Comparison of ENCODE assay signal across 1 cellular context in the genomic region with DNA sequence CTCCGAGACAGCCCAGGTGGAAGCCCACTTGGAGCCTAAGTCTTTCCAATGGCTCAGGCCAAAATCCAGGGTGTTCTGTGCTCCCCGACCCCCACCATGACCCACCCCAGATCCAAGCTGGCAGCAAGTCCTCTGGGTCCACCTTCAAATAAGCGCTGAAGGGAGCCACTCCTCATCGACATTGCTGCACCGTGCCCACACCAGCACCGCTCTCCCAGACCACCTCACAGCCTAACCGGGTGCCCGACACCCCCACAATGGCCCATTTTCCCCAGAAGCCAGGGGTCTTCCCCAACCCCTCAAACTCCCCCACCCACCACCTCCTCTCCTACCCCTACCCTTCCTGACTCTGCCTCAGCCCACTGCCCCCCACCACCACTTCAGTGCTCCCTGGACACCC.
TF ChIP-seq lines count a peak whose summit lies in the region.

No MANE protein-coding gene starts in this region.

TF ChIP-seq in GM23338, 12 proteins besides CTCF, POLR2A, EP300 and RAD21 (continued from another document):
- TF ChIP-seq, protein P1, sequence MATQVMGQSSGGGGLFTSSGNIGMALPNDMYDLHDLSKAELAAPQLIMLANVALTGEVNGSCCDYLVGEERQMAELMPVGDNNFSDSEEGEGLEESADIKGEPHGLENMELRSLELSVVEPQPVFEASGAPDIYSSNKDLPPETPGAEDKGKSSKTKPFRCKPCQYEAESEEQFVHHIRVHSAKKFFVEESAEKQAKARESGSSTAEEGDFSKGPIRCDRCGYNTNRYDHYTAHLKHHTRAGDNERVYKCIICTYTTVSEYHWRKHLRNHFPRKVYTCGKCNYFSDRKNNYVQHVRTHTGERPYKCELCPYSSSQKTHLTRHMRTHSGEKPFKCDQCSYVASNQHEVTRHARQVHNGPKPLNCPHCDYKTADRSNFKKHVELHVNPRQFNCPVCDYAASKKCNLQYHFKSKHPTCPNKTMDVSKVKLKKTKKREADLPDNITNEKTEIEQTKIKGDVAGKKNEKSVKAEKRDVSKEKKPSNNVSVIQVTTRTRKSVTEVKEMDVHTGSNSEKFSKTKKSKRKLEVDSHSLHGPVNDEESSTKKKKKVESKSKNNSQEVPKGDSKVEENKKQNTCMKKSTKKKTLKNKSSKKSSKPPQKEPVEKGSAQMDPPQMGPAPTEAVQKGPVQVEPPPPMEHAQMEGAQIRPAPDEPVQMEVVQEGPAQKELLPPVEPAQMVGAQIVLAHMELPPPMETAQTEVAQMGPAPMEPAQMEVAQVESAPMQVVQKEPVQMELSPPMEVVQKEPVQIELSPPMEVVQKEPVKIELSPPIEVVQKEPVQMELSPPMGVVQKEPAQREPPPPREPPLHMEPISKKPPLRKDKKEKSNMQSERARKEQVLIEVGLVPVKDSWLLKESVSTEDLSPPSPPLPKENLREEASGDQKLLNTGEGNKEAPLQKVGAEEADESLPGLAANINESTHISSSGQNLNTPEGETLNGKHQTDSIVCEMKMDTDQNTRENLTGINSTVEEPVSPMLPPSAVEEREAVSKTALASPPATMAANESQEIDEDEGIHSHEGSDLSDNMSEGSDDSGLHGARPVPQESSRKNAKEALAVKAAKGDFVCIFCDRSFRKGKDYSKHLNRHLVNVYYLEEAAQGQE (IDR thresholded peaks at IDR 0.05; ENCODE audit: unreplicated experiment): no peak
- TF ChIP-seq STAT1 (IDR thresholded peaks at IDR 0.05; ENCODE audit: unreplicated experiment) (no peak), ZNF114 (CRISPR knock-in tag; IDR thresholded peaks at IDR 0.05) (no peak), CREB1 (CRISPR knock-in tag; IDR thresholded peaks at IDR 0.05; ENCODE audit: low read depth) (no peak)
- TF ChIP-seq, protein P2, sequence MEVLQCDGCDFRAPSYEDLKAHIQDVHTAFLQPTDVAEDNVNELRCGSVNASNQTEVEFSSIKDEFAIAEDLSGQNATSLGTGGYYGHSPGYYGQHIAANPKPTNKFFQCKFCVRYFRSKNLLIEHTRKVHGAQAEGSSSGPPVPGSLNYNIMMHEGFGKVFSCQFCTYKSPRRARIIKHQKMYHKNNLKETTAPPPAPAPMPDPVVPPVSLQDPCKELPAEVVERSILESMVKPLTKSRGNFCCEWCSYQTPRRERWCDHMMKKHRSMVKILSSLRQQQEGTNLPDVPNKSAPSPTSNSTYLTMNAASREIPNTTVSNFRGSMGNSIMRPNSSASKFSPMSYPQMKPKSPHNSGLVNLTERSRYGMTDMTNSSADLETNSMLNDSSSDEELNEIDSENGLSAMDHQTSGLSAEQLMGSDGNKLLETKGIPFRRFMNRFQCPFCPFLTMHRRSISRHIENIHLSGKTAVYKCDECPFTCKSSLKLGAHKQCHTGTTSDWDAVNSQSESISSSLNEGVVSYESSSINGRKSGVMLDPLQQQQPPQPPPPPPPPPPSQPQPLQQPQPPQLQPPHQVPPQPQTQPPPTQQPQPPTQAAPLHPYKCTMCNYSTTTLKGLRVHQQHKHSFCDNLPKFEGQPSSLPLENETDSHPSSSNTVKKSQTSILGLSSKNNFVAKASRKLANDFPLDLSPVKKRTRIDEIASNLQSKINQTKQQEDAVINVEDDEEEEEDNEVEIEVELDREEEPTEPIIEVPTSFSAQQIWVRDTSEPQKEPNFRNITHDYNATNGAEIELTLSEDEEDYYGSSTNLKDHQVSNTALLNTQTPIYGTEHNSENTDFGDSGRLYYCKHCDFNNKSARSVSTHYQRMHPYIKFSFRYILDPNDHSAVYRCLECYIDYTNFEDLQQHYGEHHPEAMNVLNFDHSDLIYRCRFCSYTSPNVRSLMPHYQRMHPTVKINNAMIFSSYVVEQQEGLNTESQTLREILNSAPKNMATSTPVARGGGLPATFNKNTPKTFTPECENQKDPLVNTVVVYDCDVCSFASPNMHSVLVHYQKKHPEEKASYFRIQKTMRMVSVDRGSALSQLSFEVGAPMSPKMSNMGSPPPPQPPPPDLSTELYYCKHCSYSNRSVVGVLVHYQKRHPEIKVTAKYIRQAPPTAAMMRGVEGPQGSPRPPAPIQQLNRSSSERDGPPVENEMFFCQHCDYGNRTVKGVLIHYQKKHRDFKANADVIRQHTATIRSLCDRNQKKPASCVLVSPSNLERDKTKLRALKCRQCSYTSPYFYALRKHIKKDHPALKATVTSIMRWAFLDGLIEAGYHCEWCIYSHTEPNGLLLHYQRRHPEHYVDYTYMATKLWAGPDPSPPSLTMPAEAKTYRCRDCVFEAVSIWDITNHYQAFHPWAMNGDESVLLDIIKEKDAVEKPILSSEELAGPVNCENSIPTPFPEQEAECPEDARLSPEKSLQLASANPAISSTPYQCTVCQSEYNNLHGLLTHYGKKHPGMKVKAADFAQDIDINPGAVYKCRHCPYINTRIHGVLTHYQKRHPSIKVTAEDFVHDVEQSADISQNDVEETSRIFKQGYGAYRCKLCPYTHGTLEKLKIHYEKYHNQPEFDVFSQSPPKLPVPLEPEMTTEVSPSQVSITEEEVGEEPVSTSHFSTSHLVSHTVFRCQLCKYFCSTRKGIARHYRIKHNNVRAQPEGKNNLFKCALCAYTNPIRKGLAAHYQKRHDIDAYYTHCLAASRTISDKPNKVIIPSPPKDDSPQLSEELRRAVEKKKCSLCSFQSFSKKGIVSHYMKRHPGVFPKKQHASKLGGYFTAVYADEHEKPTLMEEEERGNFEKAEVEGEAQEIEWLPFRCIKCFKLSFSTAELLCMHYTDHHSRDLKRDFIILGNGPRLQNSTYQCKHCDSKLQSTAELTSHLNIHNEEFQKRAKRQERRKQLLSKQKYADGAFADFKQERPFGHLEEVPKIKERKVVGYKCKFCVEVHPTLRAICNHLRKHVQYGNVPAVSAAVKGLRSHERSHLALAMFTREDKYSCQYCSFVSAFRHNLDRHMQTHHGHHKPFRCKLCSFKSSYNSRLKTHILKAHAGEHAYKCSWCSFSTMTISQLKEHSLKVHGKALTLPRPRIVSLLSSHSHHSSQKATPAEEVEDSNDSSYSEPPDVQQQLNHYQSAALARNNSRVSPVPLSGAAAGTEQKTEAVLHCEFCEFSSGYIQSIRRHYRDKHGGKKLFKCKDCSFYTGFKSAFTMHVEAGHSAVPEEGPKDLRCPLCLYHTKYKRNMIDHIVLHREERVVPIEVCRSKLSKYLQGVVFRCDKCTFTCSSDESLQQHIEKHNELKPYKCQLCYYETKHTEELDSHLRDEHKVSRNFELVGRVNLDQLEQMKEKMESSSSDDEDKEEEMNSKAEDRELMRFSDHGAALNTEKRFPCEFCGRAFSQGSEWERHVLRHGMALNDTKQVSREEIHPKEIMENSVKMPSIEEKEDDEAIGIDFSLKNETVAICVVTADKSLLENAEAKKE (CRISPR knock-in tag; IDR thresholded peaks at IDR 0.05): no peak
TF ChIP-seq in GM23338: peak in this region for 0.
